Comparison of ENCODE assay signal across 9 cellular contexts in the genomic region with DNA sequence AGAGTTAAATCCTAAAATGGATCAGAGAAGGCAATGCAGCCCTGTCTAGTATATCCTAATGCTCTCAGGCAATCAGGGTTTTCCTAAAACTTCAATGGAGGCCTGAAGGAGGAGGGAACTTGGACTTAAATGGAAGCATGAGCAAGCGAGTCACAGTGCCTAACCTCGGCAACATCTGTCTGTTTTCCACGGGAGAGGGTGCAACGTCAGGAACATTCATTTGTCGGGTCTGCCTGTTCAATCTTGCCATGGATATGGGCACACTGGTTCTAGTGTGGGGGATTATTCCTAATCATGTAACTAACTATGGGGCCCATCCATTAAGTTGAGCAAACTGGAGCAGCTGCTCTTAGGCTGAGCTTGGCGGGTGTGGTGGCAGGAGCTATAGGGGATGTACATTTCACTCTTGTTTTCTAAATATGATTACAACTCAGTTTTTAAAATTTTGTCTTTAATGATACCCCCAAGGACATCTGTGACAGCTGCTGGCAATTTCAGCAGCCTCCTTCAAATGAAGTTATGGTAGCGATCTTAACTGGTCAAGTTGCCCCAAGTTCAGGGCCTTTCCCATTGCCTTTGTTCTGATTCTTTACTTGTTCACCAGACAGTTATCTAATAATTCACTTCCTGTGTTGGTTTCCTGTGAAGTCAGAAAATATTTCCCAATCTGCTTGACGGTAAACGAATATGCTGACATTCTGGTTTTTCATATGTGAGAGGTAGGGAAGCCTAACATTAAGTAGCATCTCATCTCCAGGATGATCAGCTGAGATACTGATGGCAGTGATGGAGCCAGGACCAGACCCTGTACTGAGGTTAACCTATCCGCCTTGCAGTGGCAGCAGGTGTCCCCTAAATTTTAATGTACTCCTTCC. TPM values are rescaled to one million over a fixed set of nuclear protein-coding genes. Genes with fewer than 3 reads are reported as not detected.
DNase-seq lines count a peak whose midpoint lies in the region; ATAC-seq and TF ChIP-seq lines count a peak whose summit lies in the region.
"Had no signal": no experiment of that assay in that cellular context is flagged by ENCODE, and none has a peak within 500 bp of the region (broad histone marks: within the 10 kb centered on the region; RNA-seq: fewer than 3 reads in every experiment).

No MANE protein-coding gene starts in this region.

- no peak for TF ChIP-seq CTCF in OCI-LY7 (conservative IDR thresholded peaks at IDR 0.05; ENCODE audit: low read length)
- no peak for TF ChIP-seq CTCF in epithelial cell of esophagus (IDR thresholded peaks at IDR 0.05; ENCODE audit: insufficient read depth, low read depth, low read length, missing control alignments)

- no peaks in the 10 kb centered on the region for H3K9me2 ChIP-seq in OCI-LY7 (ENCODE audit: insufficient read depth, low read length)

- H3K4me3 ChIP-seq in OCI-LY7 (ENCODE audit: low read depth, low read length, poor library complexity, severe bottlenecking): no peak overlapping the region
- H3K4me3 ChIP-seq in epithelial cell of esophagus (ENCODE audit: low read length): no peak overlapping the region

- H4K20me1 ChIP-seq in OCI-LY7 (ENCODE audit: insufficient read depth, low read length): no peaks in the 10 kb centered on the region

- peak overlapping the region; percentile 19 for H3K4me3 Mint-ChIP-seq in stimulated activated naive CD8-positive, alpha-beta T cell treated with anti-CD3 and anti-CD28 coated beads, Interleukin-15, Interleukin-2, amounts not matched to agents 100 ng/mL and 50 ng/mL, for 24 hours

- peak overlapping the region; percentile 52 for H3K4me2 ChIP-seq in OCI-LY7 (ENCODE audit: low read length)

- no peaks in the 10 kb centered on the region for H3K27me3 Mint-ChIP-seq in stimulated activated naive CD8-positive, alpha-beta T cell treated with anti-CD3 and anti-CD28 coated beads, Interleukin-15, Interleukin-2, amounts not matched to agents 100 ng/mL and 50 ng/mL, for 24 hours

- peak overlapping the region; percentile 88 for H2AFZ ChIP-seq in OCI-LY7 (ENCODE audit: low read length)

- peak; percentile 17 to 30 for ATAC-seq in activated CD4-positive, CD25-positive, alpha-beta regulatory T cell treated with anti-CD3 and anti-CD28 coated beads, Interleukin-2, amount 50 U/mL, for 24 hours
- ATAC-seq in HG03175 (IDR thresholded peaks at IDR 0.05; ENCODE audit: unreplicated experiment): no peak

- H3K36me3 ChIP-seq in OCI-LY7 (ENCODE audit: insufficient read depth, low read length): no peaks in the 10 kb centered on the region

- H3K4me1 ChIP-seq in OCI-LY7 (ENCODE audit: insufficient read depth, low read length, poor library complexity, severe bottlenecking): peaks cover 23% of the 10 kb centered on the region

- H3K4me1 Mint-ChIP-seq in stimulated activated naive CD8-positive, alpha-beta T cell treated with anti-CD3 and anti-CD28 coated beads, Interleukin-15, Interleukin-2, amounts not matched to agents 100 ng/mL and 50 ng/mL, for 24 hours (ENCODE audit: low read depth): peaks cover 43% of the 10 kb centered on the region

- no peaks in the 10 kb centered on the region for H3K9me3 ChIP-seq in OCI-LY7 (ENCODE audit: low read length)

- H3K27ac ChIP-seq in OCI-LY7 (ENCODE audit: low read depth, low read length, poor library complexity, severe bottlenecking): no peak overlapping the region

- CTCF ChIA-PET in OCI-LY7 (lab: Charles Lee; ENCODE audit: unreplicated experiment): interaction anchor here (0.6 kb wide), 1 partner anchor 179 kb away, joined by 5 read pairs; no protein-coding TSS in a partner anchor

- DNase-seq in activated CD4-positive, CD25-positive, alpha-beta regulatory T cell (lab: John Stamatoyannopoulos, UW): no peak
- DNase-seq in OCI-LY7 (ENCODE audit: low spot score) (peak; percentile 20), epithelial cell of esophagus (ENCODE audit: low read depth) (peak; percentile 77), epidermal melanocyte (ENCODE audit: insufficient read length, low spot score) (no peak), COR-L47 (lab: John Stamatoyannopoulos, UW) (no peak)
- DNase-seq: 8988T had no signal

- no peaks in the 10 kb centered on the region for H3K79me2 ChIP-seq in OCI-LY7 (ENCODE audit: insufficient read depth, low read depth, low read length)

- H3K36me3 Mint-ChIP-seq in stimulated activated naive CD8-positive, alpha-beta T cell treated with anti-CD3 and anti-CD28 coated beads, Interleukin-15, Interleukin-2, amounts not matched to agents 100 ng/mL and 50 ng/mL, for 24 hours (ENCODE audit: low read depth): no peaks in the 10 kb centered on the region

- no TSS peak for BruUV-seq in OCI-LY7 (replicated peaks; lab: Mats Ljungman, UMichigan)

- POLR2A ChIA-PET in OCI-LY7 (lab: Charles Lee): interaction anchor here (0.5 to 1.5 kb wide), 12 partner anchors 8 to 553 kb away, joined by 3 to 15 read pairs (median 4); partner anchors contain the start of gene TSPYL1

- no peaks in the 10 kb centered on the region for H3K9me3 Mint-ChIP-seq in stimulated activated naive CD8-positive, alpha-beta T cell treated with anti-CD3 and anti-CD28 coated beads, Interleukin-15, Interleukin-2, amounts not matched to agents 100 ng/mL and 50 ng/mL, for 24 hours

- intact Hi-C loops in OCI-LY7 (cut with micrococcal nuclease; ENCODE audit: unreplicated experiment): loop anchor here (5.0 kb wide), 1 partner anchor 90 kb away; no protein-coding TSS in a partner anchor

- peak overlapping the region; percentile 41 for H3K27ac Mint-ChIP-seq in stimulated activated naive CD8-positive, alpha-beta T cell treated with anti-CD3 and anti-CD28 coated beads, Interleukin-15, Interleukin-2, amounts not matched to agents 100 ng/mL and 50 ng/mL, for 24 hours

RNA-seq across cellular contexts. Expression of gene DSE, which starts 21.6 kb away (rescaled TPM):
- 3.9 and 5.3 TPM in 2 replicates for total RNA-seq in OCI-LY7 (2014; rRNA removed; shearing (Covaris generic))
- total RNA-seq in OCI-LY7 (2022): 6.2 and 7.6 TPM in 2 replicates

Comparison
In these comparisons a context has a peak if more than half of its experiments do, and no peak if none do; other contexts are left out.
1. DNase-seq: peak in OCI-LY7 (single experiment) and epithelial cell of esophagus (single experiment); none in activated CD4-positive, CD25-positive, alpha-beta regulatory T cell (0 of 4), epidermal melanocyte (single experiment) and COR-L47 (single experiment).